21 cellular contexts compared by ENCODE assay signal in the genomic region with DNA sequence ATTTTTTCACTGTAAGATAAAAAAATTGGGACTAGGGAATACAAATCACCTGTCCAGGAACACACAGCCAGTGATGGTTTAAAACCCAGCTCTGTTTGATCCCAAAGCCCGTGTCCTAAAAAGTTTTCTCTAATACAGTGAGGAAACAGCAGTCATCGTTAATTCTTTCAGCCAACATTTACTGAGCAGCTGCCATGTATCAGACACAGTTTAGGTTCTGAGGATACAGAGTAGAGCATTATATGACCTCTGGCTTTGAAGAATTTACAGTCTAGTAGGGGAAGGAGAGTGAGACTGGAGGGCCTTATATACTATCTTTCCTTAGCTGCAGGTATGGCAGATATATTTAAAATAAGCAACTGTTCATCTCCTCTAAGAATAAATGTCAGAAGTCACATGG.
"Had no signal": no experiment of that assay in that cellular context is flagged by ENCODE, and none has a peak within 500 bp of the region (broad histone marks: within the 10 kb centered on the region; RNA-seq: fewer than 3 reads in every experiment).

No MANE protein-coding gene starts in this region.

- H3K36me3 ChIP-seq: brain microvascular endothelial cell, right lobe of liver, thoracic aorta, WERI-Rb-1 had no signal

- H3K4me1 ChIP-seq: right lobe of liver had no signal

- H3K27me3 ChIP-seq: brain microvascular endothelial cell, right lobe of liver had no signal

- H3K27me3 Mint-ChIP-seq: activated CD8-positive, alpha-beta T cell treated with anti-CD3 and anti-CD28 coated beads for 36 hours; activated naive CD8-positive, alpha-beta T cell treated with anti-CD3 and anti-CD28 coated beads for 36 hours; dendritic cell treated with granulocyte-macrophage colony-stimulating factor and Interleukin-4, amounts not matched to agents 40 ng/mL and 50 ng/mL, for 4 days; stimulated activated naive CD8-positive, alpha-beta T cell treated with anti-CD3 and anti-CD28 coated beads, Interleukin-15, amount 100 ng/mL, for 72 hours had no signal

- H3K9me3 ChIP-seq: right lobe of liver, thoracic aorta had no signal

- H3K4me1 Mint-ChIP-seq: activated naive CD8-positive, alpha-beta T cell treated with anti-CD3 and anti-CD28 coated beads for 36 hours; naive thymus-derived CD4-positive, alpha-beta T cell; T-cell had no signal

- H3K27ac ChIP-seq: brain microvascular endothelial cell, right lobe of liver, thoracic aorta, WERI-Rb-1 had no signal

- H3K27ac Mint-ChIP-seq: activated CD8-positive, alpha-beta T cell treated with anti-CD3 and anti-CD28 coated beads for 36 hours; activated naive CD8-positive, alpha-beta T cell treated with anti-CD3 and anti-CD28 coated beads for 36 hours; activated T-cell treated with anti-CD3 and anti-CD28 coated beads, Interleukin-2, amount 50 U/mL, for 72 hours; dendritic cell treated with granulocyte-macrophage colony-stimulating factor and Interleukin-4, amounts not matched to agents 40 ng/mL and 50 ng/mL, for 4 days; endodermal cell; naive thymus-derived CD4-positive, alpha-beta T cell; stimulated activated naive CD8-positive, alpha-beta T cell treated with anti-CD3 and anti-CD28 coated beads, Interleukin-15, amount 100 ng/mL, for 72 hours; T-cell had no signal

- ATAC-seq: activated CD8-positive, alpha-beta T cell treated with anti-CD3 and anti-CD28 coated beads for 36 hours; activated T-cell treated with anti-CD3 and anti-CD28 coated beads, Interleukin-2, amount 50 U/mL, for 72 hours; naive thymus-derived CD4-positive, alpha-beta T cell; right lobe of liver; stimulated activated naive CD8-positive, alpha-beta T cell treated with anti-CD3 and anti-CD28 coated beads, Interleukin-15, amount 100 ng/mL, for 72 hours; T-cell had no signal

- H3K9me3 Mint-ChIP-seq: activated CD8-positive, alpha-beta T cell treated with anti-CD3 and anti-CD28 coated beads for 36 hours; activated naive CD8-positive, alpha-beta T cell treated with anti-CD3 and anti-CD28 coated beads for 36 hours; activated T-cell treated with anti-CD3 and anti-CD28 coated beads, Interleukin-2, amount 50 U/mL, for 72 hours; endodermal cell; T-cell had no signal

- H3K36me3 Mint-ChIP-seq: activated naive CD8-positive, alpha-beta T cell treated with anti-CD3 and anti-CD28 coated beads for 36 hours; naive thymus-derived CD4-positive, alpha-beta T cell; T-cell had no signal

- H3K4me3 Mint-ChIP-seq: activated CD8-positive, alpha-beta T cell treated with anti-CD3 and anti-CD28 coated beads for 36 hours; activated naive CD8-positive, alpha-beta T cell treated with anti-CD3 and anti-CD28 coated beads for 36 hours; activated T-cell treated with anti-CD3 and anti-CD28 coated beads, Interleukin-2, amount 50 U/mL, for 72 hours; dendritic cell treated with granulocyte-macrophage colony-stimulating factor and Interleukin-4, amounts not matched to agents 40 ng/mL and 50 ng/mL, for 4 days; endodermal cell; naive thymus-derived CD4-positive, alpha-beta T cell; stimulated activated naive CD8-positive, alpha-beta T cell treated with anti-CD3 and anti-CD28 coated beads, Interleukin-15, amount 100 ng/mL, for 72 hours; T-cell had no signal

- H3K4me3 ChIP-seq: right lobe of liver had no signal

- DNase-seq: activated CD4-positive, alpha-beta T cell treated with anti-CD3 and anti-CD28 coated beads for 4 hours; activated CD8-positive, alpha-beta memory T cell treated with anti-CD3 and anti-CD28 coated beads, Interleukin-2, amount 50 U/mL, for 4 hours; activated CD8-positive, alpha-beta T cell treated with anti-CD3 and anti-CD28 coated beads for 36 hours; activated gamma-delta T cell treated with Interleukin-2 at 50 U/mL for 16 hours; activated naive CD8-positive, alpha-beta T cell treated with anti-CD3 and anti-CD28 coated beads for 36 hours; activated T-cell treated with anti-CD3 and anti-CD28 coated beads, Interleukin-2, amount 50 U/mL, for 72 hours; brain microvascular endothelial cell; cerebellar nuclear complex; endodermal cell; head of caudate nucleus; kidney; midbrain; naive thymus-derived CD4-positive, alpha-beta T cell; right lobe of liver; stimulated activated CD4-positive, alpha-beta T cell treated with anti-CD3 and anti-CD28 coated beads, Interleukin-12 subunit alpha, Interleukin-12 subunit beta, amount 100 ng/mL, for 4 hours; stimulated activated naive CD8-positive, alpha-beta T cell treated with anti-CD3 and anti-CD28 coated beads, Interleukin-15, amount 100 ng/mL, for 72 hours; T-cell; T1000; WERI-Rb-1 had no signal
